ENCODE assay signal across 36 cellular contexts in the genomic region with DNA sequence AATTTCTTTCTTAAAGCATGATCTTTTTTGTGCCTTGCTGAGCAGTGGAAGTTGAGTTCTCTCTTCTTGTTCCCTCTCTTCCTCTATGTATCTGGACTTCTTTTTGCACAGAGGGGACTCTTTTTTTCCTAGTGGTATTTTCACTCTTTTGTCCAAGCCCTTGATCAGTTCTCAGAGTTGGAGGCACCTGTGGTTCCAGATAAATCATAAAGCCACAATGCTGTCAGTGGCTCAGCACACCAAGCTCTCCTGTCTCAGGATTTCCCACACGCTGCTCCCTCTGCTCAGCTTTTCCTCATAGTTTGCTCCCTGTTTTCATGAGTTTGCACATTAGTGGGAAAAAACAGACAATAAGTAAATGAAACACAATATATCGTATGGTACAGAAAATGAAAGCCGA.
"Had no signal": no experiment of that assay in that cellular context is flagged by ENCODE, and none has a peak within 500 bp of the region (broad histone marks: within the 10 kb centered on the region; RNA-seq: fewer than 3 reads in every experiment).

No MANE protein-coding gene starts in this region.

- H3K27me3 ChIP-seq: adrenal gland, breast epithelium, cardiac muscle cell, colonic mucosa, dorsolateral prefrontal cortex, foreskin keratinocyte, gastrocnemius medialis, heart left ventricle had no signal

- H3K4me1 ChIP-seq: breast epithelium, colonic mucosa, foreskin keratinocyte had no signal

- H3K36me3 ChIP-seq: adrenal gland, breast epithelium, cardiac muscle cell, colonic mucosa, gastrocnemius medialis, heart left ventricle had no signal

- H3K27ac Mint-ChIP-seq: activated CD4-positive, alpha-beta memory T cell treated with anti-CD3 and anti-CD28 coated beads for 36 hours; activated CD4-positive, alpha-beta T cell treated with anti-CD3 and anti-CD28 coated beads for 36 hours; activated CD4-positive, alpha-beta T cell treated with anti-CD3 and anti-CD28 coated beads, Interleukin-2, amount 10 ng/mL, durations not matched to agents 24 days and 14 days; activated CD8-positive, alpha-beta memory T cell treated with anti-CD3 and anti-CD28 coated beads, Interleukin-2, amount 10 ng/mL, durations not matched to agents 7 days and 5 days; activated CD8-positive, alpha-beta T cell treated with anti-CD3 and anti-CD28 coated beads, Interleukin-2, amount 10 ng/mL, durations not matched to agents 7 days and 5 days; activated naive CD4-positive, alpha-beta T cell treated with anti-CD3 and anti-CD28 coated beads for 36 hours; activated naive CD4-positive, alpha-beta T cell treated with anti-CD3 and anti-CD28 coated beads, Interleukin-2, amount 50 U/mL, for 24 hours; activated naive CD8-positive, alpha-beta T cell treated with anti-CD3 and anti-CD28 coated beads for 36 hours; activated naive CD8-positive, alpha-beta T cell treated with anti-CD3 and anti-CD28 coated beads, Interleukin-2, amount 50 U/mL, for 24 hours; activated T-helper 1 cell treated with anti-CD3 and anti-CD28 coated beads, Interleukin-12 subunit alpha, Interleukin-12 subunit beta, Interleukin-2, Interleukin-4 antibody, amounts not matched to agents 30 ng/mL and 10 ng/mL and 1 ng/mL, durations not matched to agents 14 hours and 24 hours and 36 hours; activated T-helper 2 cell treated with anti-CD3 and anti-CD28 coated beads, Interferon-gamma antibody, Interleukin-2, Interleukin-4, amounts not matched to agents 10 μg/mL and 5 μg/mL and 100 μg/mL, durations not matched to agents 14 hours and 24 hours and 36 hours; endodermal cell; T-cell; T-helper 1 cell treated with Interleukin-12 subunit alpha and Interleukin-12 subunit beta and Interleukin-4 antibody, amounts not matched to agents 30 μg/mL and 1 μg/mL, for 36 hours had no signal

- H3K9me3 ChIP-seq: adrenal gland, breast epithelium, colonic mucosa, gastrocnemius medialis, heart left ventricle had no signal

- DNase-seq: activated CD4-positive, alpha-beta memory T cell treated with anti-CD3 and anti-CD28 coated beads for 36 hours; activated CD4-positive, alpha-beta T cell treated with anti-CD3 and anti-CD28 coated beads for 36 hours; activated CD4-positive, alpha-beta T cell treated with anti-CD3 and anti-CD28 coated beads, Interleukin-2, amount 10 ng/mL, durations not matched to agents 24 days and 14 days; activated CD4-positive, CD25-positive, alpha-beta regulatory T cell; activated CD4-positive, CD25-positive, alpha-beta regulatory T cell treated with anti-CD3 and anti-CD28 coated beads, Interleukin-2, amount 50 U/mL, for 72 hours; activated CD8-positive, alpha-beta memory T cell treated with anti-CD3 and anti-CD28 coated beads, Interleukin-2, amount 10 ng/mL, durations not matched to agents 7 days and 5 days; activated CD8-positive, alpha-beta memory T cell treated with anti-CD3 and anti-CD28 coated beads, Interleukin-2, amount 50 U/mL, for 4 hours; activated CD8-positive, alpha-beta T cell treated with anti-CD3 and anti-CD28 coated beads, Interleukin-2, amount 10 ng/mL, durations not matched to agents 7 days and 5 days; activated effector memory CD4-positive, alpha-beta T cell treated with anti-CD3 and anti-CD28 coated beads, Interleukin-2, amount 50 U/mL, for 16 hours; activated naive CD4-positive, alpha-beta T cell treated with anti-CD3 and anti-CD28 coated beads for 36 hours; activated naive CD8-positive, alpha-beta T cell treated with anti-CD3 and anti-CD28 coated beads for 36 hours; activated naive CD8-positive, alpha-beta T cell treated with anti-CD3 and anti-CD28 coated beads, Interleukin-2, amount 50 U/mL, for 24 hours; activated T-cell treated with anti-CD3 and anti-CD28 coated beads, Interleukin-2, amount 50 U/mL, for 1 hour; activated T-cell treated with anti-CD3 and anti-CD28 coated beads, Interleukin-2, amount 50 U/mL, for 48 hours; adrenal gland; amygdala; aorta; central memory CD4-positive, alpha-beta T cell; cerebellar nuclear complex; colonic mucosa; dorsolateral prefrontal cortex; effector memory CD4-positive, alpha-beta T cell; endodermal cell; foreskin keratinocyte; gastrocnemius medialis; glutamatergic neuron; heart left ventricle; T-cell; T1000 had no signal

- H3K4me3 ChIP-seq: adrenal gland, breast epithelium, cardiac muscle cell, colonic mucosa, dorsolateral prefrontal cortex, gastrocnemius medialis, heart left ventricle had no signal

- H3K9me3 Mint-ChIP-seq: activated CD4-positive, alpha-beta T cell treated with anti-CD3 and anti-CD28 coated beads, Interleukin-2, amount 10 ng/mL, durations not matched to agents 24 days and 14 days; activated naive CD4-positive, alpha-beta T cell treated with anti-CD3 and anti-CD28 coated beads for 36 hours; activated naive CD4-positive, alpha-beta T cell treated with anti-CD3 and anti-CD28 coated beads, Interleukin-2, amount 50 U/mL, for 24 hours; activated naive CD8-positive, alpha-beta T cell treated with anti-CD3 and anti-CD28 coated beads for 36 hours; activated naive CD8-positive, alpha-beta T cell treated with anti-CD3 and anti-CD28 coated beads, Interleukin-2, amount 50 U/mL, for 24 hours; activated T-helper 1 cell treated with anti-CD3 and anti-CD28 coated beads, Interleukin-12 subunit alpha, Interleukin-12 subunit beta, Interleukin-2, Interleukin-4 antibody, amounts not matched to agents 30 ng/mL and 10 ng/mL and 1 ng/mL, durations not matched to agents 14 hours and 24 hours and 36 hours; activated T-helper 2 cell treated with anti-CD3 and anti-CD28 coated beads, Interferon-gamma antibody, Interleukin-2, Interleukin-4, amounts not matched to agents 10 μg/mL and 5 μg/mL and 100 μg/mL, durations not matched to agents 14 hours and 24 hours and 36 hours; endodermal cell had no signal

- H3K27me3 Mint-ChIP-seq: activated CD4-positive, alpha-beta memory T cell treated with anti-CD3 and anti-CD28 coated beads for 36 hours; activated CD4-positive, alpha-beta T cell treated with anti-CD3 and anti-CD28 coated beads for 36 hours; activated CD4-positive, alpha-beta T cell treated with anti-CD3 and anti-CD28 coated beads, Interleukin-2, amount 10 ng/mL, durations not matched to agents 24 days and 14 days; activated CD8-positive, alpha-beta memory T cell treated with anti-CD3 and anti-CD28 coated beads, Interleukin-2, amount 10 ng/mL, durations not matched to agents 7 days and 5 days; activated naive CD8-positive, alpha-beta T cell treated with anti-CD3 and anti-CD28 coated beads, Interleukin-2, amount 50 U/mL, for 24 hours; T-cell had no signal

- H3K27ac ChIP-seq: adrenal gland, breast epithelium, cardiac muscle cell, colonic mucosa, dorsolateral prefrontal cortex, foreskin keratinocyte, gastrocnemius medialis, heart left ventricle had no signal

- H3K4me3 Mint-ChIP-seq: activated CD4-positive, alpha-beta memory T cell treated with anti-CD3 and anti-CD28 coated beads for 36 hours; activated CD4-positive, alpha-beta T cell treated with anti-CD3 and anti-CD28 coated beads for 36 hours; activated CD4-positive, alpha-beta T cell treated with anti-CD3 and anti-CD28 coated beads, Interleukin-2, amount 10 ng/mL, durations not matched to agents 24 days and 14 days; activated CD8-positive, alpha-beta memory T cell treated with anti-CD3 and anti-CD28 coated beads, Interleukin-2, amount 10 ng/mL, durations not matched to agents 7 days and 5 days; activated CD8-positive, alpha-beta T cell treated with anti-CD3 and anti-CD28 coated beads, Interleukin-2, amount 10 ng/mL, durations not matched to agents 7 days and 5 days; activated naive CD4-positive, alpha-beta T cell treated with anti-CD3 and anti-CD28 coated beads for 36 hours; activated naive CD4-positive, alpha-beta T cell treated with anti-CD3 and anti-CD28 coated beads, Interleukin-2, amount 50 U/mL, for 24 hours; activated naive CD8-positive, alpha-beta T cell treated with anti-CD3 and anti-CD28 coated beads for 36 hours; activated naive CD8-positive, alpha-beta T cell treated with anti-CD3 and anti-CD28 coated beads, Interleukin-2, amount 50 U/mL, for 24 hours; activated T-helper 1 cell treated with anti-CD3 and anti-CD28 coated beads, Interleukin-12 subunit alpha, Interleukin-12 subunit beta, Interleukin-2, Interleukin-4 antibody, amounts not matched to agents 30 ng/mL and 10 ng/mL and 1 ng/mL, durations not matched to agents 14 hours and 24 hours and 36 hours; brain; endodermal cell; T-cell; T-helper 1 cell treated with Interleukin-12 subunit alpha and Interleukin-12 subunit beta and Interleukin-4 antibody, amounts not matched to agents 30 μg/mL and 1 μg/mL, for 36 hours had no signal

- H3K36me3 Mint-ChIP-seq: activated CD4-positive, alpha-beta memory T cell treated with anti-CD3 and anti-CD28 coated beads for 36 hours; activated CD8-positive, alpha-beta memory T cell treated with anti-CD3 and anti-CD28 coated beads, Interleukin-2, amount 10 ng/mL, durations not matched to agents 7 days and 5 days; activated naive CD4-positive, alpha-beta T cell treated with anti-CD3 and anti-CD28 coated beads, Interleukin-2, amount 50 U/mL, for 24 hours; activated naive CD8-positive, alpha-beta T cell treated with anti-CD3 and anti-CD28 coated beads for 36 hours; brain; T-cell had no signal

- H3K4me1 Mint-ChIP-seq: activated CD4-positive, alpha-beta T cell treated with anti-CD3 and anti-CD28 coated beads for 36 hours; activated CD4-positive, alpha-beta T cell treated with anti-CD3 and anti-CD28 coated beads, Interleukin-2, amount 10 ng/mL, durations not matched to agents 24 days and 14 days; activated CD8-positive, alpha-beta memory T cell treated with anti-CD3 and anti-CD28 coated beads, Interleukin-2, amount 10 ng/mL, durations not matched to agents 7 days and 5 days; activated naive CD4-positive, alpha-beta T cell treated with anti-CD3 and anti-CD28 coated beads, Interleukin-2, amount 50 U/mL, for 24 hours; activated naive CD8-positive, alpha-beta T cell treated with anti-CD3 and anti-CD28 coated beads for 36 hours; activated naive CD8-positive, alpha-beta T cell treated with anti-CD3 and anti-CD28 coated beads, Interleukin-2, amount 50 U/mL, for 24 hours; endodermal cell; T-cell had no signal
